ENCODE assay signal across 1 cellular context in genomic region chr7:75906991-75907667, GRCh38.
TF ChIP-seq lines count a peak whose summit lies in the region.

No MANE protein-coding gene starts in this region.

TF ChIP-seq in HepG2, 621 proteins besides CTCF, POLR2A, EP300 and RAD21 (continued from another document and continues in another):
- TF ChIP-seq ZNF331 (CRISPR knock-in tag; IDR thresholded peaks at IDR 0.05) (0 out of 2 replicates have a peak, but pooled peaks have one; percentile 13), ZSCAN25 (CRISPR knock-in tag; IDR thresholded peaks at IDR 0.05) (0 out of 2 replicates have a peak, but pooled peaks have one; percentile 37), ZNF775 (CRISPR knock-in tag; IDR thresholded peaks at IDR 0.05; ENCODE audit: borderline replicate concordance) (no peak), TMF1 (CRISPR knock-in tag; IDR thresholded peaks at IDR 0.05; ENCODE audit: low read depth) (no peak), RERE (CRISPR knock-in tag; IDR thresholded peaks at IDR 0.05; ENCODE audit: low read depth) (peak; percentile 42; the same call in 1 of the 2 replicates), KLF15 (CRISPR knock-in tag; IDR thresholded peaks at IDR 0.05; ENCODE audit: borderline replicate concordance) (no peak), SMAD1 (CRISPR knock-in tag; IDR thresholded peaks at IDR 0.05; ENCODE audit: borderline replicate concordance, low read depth) (no peak), ADNP (CRISPR knock-in tag; IDR thresholded peaks at IDR 0.05) (peak; percentile 63; the same call in 1 of the 2 replicates), ZNF710 (CRISPR knock-in tag; IDR thresholded peaks at IDR 0.05; ENCODE audit: borderline replicate concordance) (peak; percentile 83), ZNF232 (CRISPR knock-in tag; IDR thresholded peaks at IDR 0.05; ENCODE audit: borderline replicate concordance) (peak; percentile 49; the same call in 1 of the 2 replicates), CENPT (CRISPR knock-in tag; IDR thresholded peaks at IDR 0.05; ENCODE audit: low read depth) (no peak), KAT8 (CRISPR knock-in tag; IDR thresholded peaks at IDR 0.05) (peak; percentile 43; the same call in 1 of the 2 replicates), ZNF530 (CRISPR knock-in tag; IDR thresholded peaks at IDR 0.05; ENCODE audit: low read depth) (no peak), MYNN (CRISPR knock-in tag; IDR thresholded peaks at IDR 0.05; ENCODE audit: low read depth) (no peak), MEIS2 (CRISPR knock-in tag; IDR thresholded peaks at IDR 0.05) (0 out of 2 replicates have a peak, but pooled peaks have one; percentile 20), ZZZ3 (CRISPR knock-in tag; IDR thresholded peaks at IDR 0.05; ENCODE audit: borderline replicate concordance) (no peak), RXRA (CRISPR knock-in tag; IDR thresholded peaks at IDR 0.05) (peak; percentile 75; the same call in 1 of the 2 replicates), FLYWCH1 (CRISPR knock-in tag; IDR thresholded peaks at IDR 0.05) (no peak), NPAS2 (CRISPR knock-in tag; IDR thresholded peaks at IDR 0.05; ENCODE audit: borderline replicate concordance) (no peak), RARA (CRISPR knock-in tag; IDR thresholded peaks at IDR 0.05) (peak; percentile 71), ZFY (CRISPR knock-in tag; IDR thresholded peaks at IDR 0.05) (no peak), ZNF121 (CRISPR knock-in tag; IDR thresholded peaks at IDR 0.05) (peak; percentile 99), HOXA7 (CRISPR knock-in tag; IDR thresholded peaks at IDR 0.05) (no peak), ZNF280B (CRISPR knock-in tag; IDR thresholded peaks at IDR 0.05; ENCODE audit: borderline replicate concordance) (no peak), ZNF160 (CRISPR knock-in tag; IDR thresholded peaks at IDR 0.05) (no peak), FOXA3 (CRISPR knock-in tag; IDR thresholded peaks at IDR 0.05) (0 out of 2 replicates have a peak, but pooled peaks have one; percentile 51), ZHX1 (CRISPR knock-in tag; IDR thresholded peaks at IDR 0.05; ENCODE audit: low read depth) (no peak), ZNF768 (CRISPR knock-in tag; IDR thresholded peaks at IDR 0.05) (no peak), DRAP1 (CRISPR knock-in tag; IDR thresholded peaks at IDR 0.05) (no peak), ZNF263 (CRISPR knock-in tag; IDR thresholded peaks at IDR 0.05) (peak; percentile 100), TEAD3 (CRISPR knock-in tag; optimal IDR thresholded peaks at IDR 0.05; ENCODE audit: borderline replicate concordance) (peak; percentile 48), ZNF333 (CRISPR knock-in tag; IDR thresholded peaks at IDR 0.05; ENCODE audit: borderline replicate concordance) (no peak), ZNF496 (CRISPR knock-in tag; IDR thresholded peaks at IDR 0.05; ENCODE audit: insufficient replicate concordance) (no peak), ARID4A (CRISPR knock-in tag; IDR thresholded peaks at IDR 0.05; ENCODE audit: borderline replicate concordance) (peak; percentile 21; the same call in 1 of the 2 replicates), MIER3 (CRISPR knock-in tag; IDR thresholded peaks at IDR 0.05; ENCODE audit: borderline replicate concordance) (peak; percentile 73; the same call in 1 of the 2 replicates), PITX1 (CRISPR knock-in tag; IDR thresholded peaks at IDR 0.05) (peak; percentile 70), SAP130 (CRISPR knock-in tag; IDR thresholded peaks at IDR 0.05; ENCODE audit: low read depth) (peak; percentile 81), NFAT5 (CRISPR knock-in tag; IDR thresholded peaks at IDR 0.05) (no peak), PHB2 (IDR thresholded peaks at IDR 0.05; ENCODE audit: partially characterized antibody) (no peak), ZFP37 (CRISPR knock-in tag; IDR thresholded peaks at IDR 0.05; ENCODE audit: borderline replicate concordance) (0 out of 2 replicates have a peak, but pooled peaks have one; percentile 36)
